ENCODE assay signal across 8 cellular contexts in the genomic region with DNA sequence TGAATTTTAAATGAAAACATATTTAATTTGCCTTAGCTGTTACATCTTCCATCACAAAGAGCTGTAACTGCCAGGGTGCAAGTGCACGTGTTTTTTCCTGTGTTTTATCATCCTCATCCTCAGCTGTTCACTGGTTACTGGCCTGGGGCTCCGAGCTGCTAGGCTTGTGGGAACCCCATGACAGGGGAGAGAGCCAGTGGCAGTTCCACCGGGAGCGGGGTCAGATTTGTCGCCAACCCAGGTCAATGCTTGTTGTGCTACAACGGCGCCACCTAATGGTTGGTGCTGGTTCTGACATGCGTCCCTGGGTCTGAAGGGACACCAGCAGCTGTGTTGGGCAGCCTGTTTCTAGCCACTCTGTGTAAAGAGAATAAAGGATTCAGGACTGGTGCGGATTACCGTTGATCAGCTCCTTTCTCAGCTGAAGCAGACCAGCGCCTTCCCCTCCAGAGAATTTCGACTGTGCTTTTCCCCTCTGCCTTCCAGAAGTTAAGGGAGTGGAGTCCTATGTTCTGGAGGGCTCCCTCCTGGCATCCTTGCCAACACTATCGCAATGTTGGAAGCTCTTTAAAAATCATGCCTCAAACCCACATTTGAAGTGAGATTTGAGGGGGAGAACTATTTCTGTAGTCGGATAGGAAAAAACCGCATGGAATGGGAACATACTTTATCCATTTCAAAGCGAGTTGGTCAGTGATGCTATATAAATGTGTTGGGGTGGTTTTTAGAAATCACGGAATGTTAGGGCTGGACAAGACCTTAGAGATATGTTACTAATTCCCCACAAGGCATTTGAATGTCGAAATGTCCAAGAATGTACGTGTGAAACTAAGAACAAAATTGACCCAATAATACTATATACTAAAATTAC. TPM values are rescaled to one million over a fixed set of nuclear protein-coding genes. Genes with fewer than 3 reads are reported as not detected.
DNase-seq lines count a peak whose midpoint lies in the region; ATAC-seq and TF ChIP-seq lines count a peak whose summit lies in the region.

No MANE protein-coding gene starts in this region.

- TF ChIP-seq CTCF in CD8-positive, alpha-beta T cell (IDR thresholded peaks at IDR 0.05): peak; percentile 99
- peak; percentile 88 for TF ChIP-seq CTCF in endothelial cell (IDR thresholded peaks at IDR 0.05; ENCODE audit: unreplicated experiment)

- H3K9me3 Mint-ChIP-seq in CD8-positive, alpha-beta T cell: no peaks in the 10 kb centered on the region
- no peaks in the 10 kb centered on the region for H3K9me3 Mint-ChIP-seq in endothelial cell (ENCODE audit: unreplicated experiment)

- DNase-seq in CD8-positive, alpha-beta T cell: peak; percentile 80 to 94 (median 87)
- DNase-seq in HS-27A (ENCODE audit: low read depth) (peak; percentile 71), NOMO-1 (lab: John Stamatoyannopoulos, UW; ENCODE audit: unreplicated experiment in 2 of 2) (peak; percentile 56 to 70), endothelial cell (ENCODE audit: low spot score) (peak; percentile 97), mucosa of gallbladder (ENCODE audit: low spot score) (peak; percentile 90)
- peak; percentile 98 for DNase-seq in activated CD8-positive, alpha-beta memory T cell treated with anti-CD3 and anti-CD28 coated beads for 24 hours
- DNase-seq in stimulated activated CD8-positive, alpha-beta memory T cell treated with anti-CD3 and anti-CD28 coated beads, Interleukin-4, amount 100 ng/mL, for 24 hours (ENCODE audit: low read depth): peak; percentile 82

- no peak overlapping the region for H3K27ac ChIP-seq in CD8-positive, alpha-beta T cell (ENCODE audit: low read depth, low read length)

- CTCF ChIA-PET in CD8-positive, alpha-beta T cell (lab: Charles Lee): interaction anchor here (0.6 to 12.5 kb wide), 100 partner anchors 10 to 683 kb away, joined by 3 to 271 read pairs (median 4); a partner anchor contains a TSS

- H3K4me3 ChIP-seq in CD8-positive, alpha-beta T cell (ENCODE audit: low read depth, low read length): no peak overlapping the region

- peaks cover 7% of the 10 kb centered on the region for H3K4me1 Mint-ChIP-seq in CD8-positive, alpha-beta T cell (ENCODE audit: low read depth)
- H3K4me1 Mint-ChIP-seq in endothelial cell (ENCODE audit: unreplicated experiment): peaks cover 3% of the 10 kb centered on the region

- no peaks in the 10 kb centered on the region for H3K9me3 ChIP-seq in CD8-positive, alpha-beta T cell (ENCODE audit: low read length)

- H3K27me3 ChIP-seq in CD8-positive, alpha-beta T cell (ENCODE audit: insufficient read depth, low read length): no peaks in the 10 kb centered on the region

- intact Hi-C loops in CD8-positive, alpha-beta T cell (cut with DNase I, micrococcal nuclease): loop anchor here (1.0 to 5.0 kb wide), 8 partner anchors 85 to 875 kb away; no protein-coding TSS in a partner anchor

- peak overlapping the region; percentile 74 for H3K4me3 Mint-ChIP-seq in CD8-positive, alpha-beta T cell
- H3K4me3 Mint-ChIP-seq in endothelial cell (ENCODE audit: unreplicated experiment): no peak overlapping the region

- peak; percentile 97 for ATAC-seq in CD8-positive, alpha-beta T cell
- ATAC-seq in GM19395 (IDR thresholded peaks at IDR 0.05; ENCODE audit: unreplicated experiment): peak; percentile 89

- POLR2A ChIA-PET in CD8-positive, alpha-beta T cell (lab: Charles Lee): interaction anchor here (1.2 to 1.3 kb wide), 2 partner anchors 197 to 404 kb away, joined by 3 to 4 read pairs; no protein-coding TSS in a partner anchor

- no peaks in the 10 kb centered on the region for H3K4me1 ChIP-seq in CD8-positive, alpha-beta T cell (ENCODE audit: insufficient read depth, low read length)

- H3K36me3 Mint-ChIP-seq in CD8-positive, alpha-beta T cell: no peaks in the 10 kb centered on the region
- no peaks in the 10 kb centered on the region for H3K36me3 Mint-ChIP-seq in endothelial cell (ENCODE audit: low read depth, unreplicated experiment)

- H3K27ac Mint-ChIP-seq in CD8-positive, alpha-beta T cell: no peak overlapping the region
- no peak overlapping the region for H3K27ac Mint-ChIP-seq in endothelial cell (ENCODE audit: unreplicated experiment)

- H3K27me3 Mint-ChIP-seq in CD8-positive, alpha-beta T cell (ENCODE audit: low read depth): no peaks in the 10 kb centered on the region
- H3K27me3 Mint-ChIP-seq in endothelial cell (ENCODE audit: unreplicated experiment): peaks cover 3% of the 10 kb centered on the region

- no peaks in the 10 kb centered on the region for H3K36me3 ChIP-seq in CD8-positive, alpha-beta T cell (ENCODE audit: insufficient read depth, low read length)

RNA-seq across cellular contexts. Expression of a gene that starts 32.1 kb away (rescaled TPM):
- 1 to 10 TPM; 5.4 to 6.7 TPM for total RNA-seq in CD8-positive, alpha-beta T cell
- total RNA-seq in endothelial cell (ENCODE audit: unreplicated experiment) (4.8 TPM), mucosa of gallbladder (1.3 TPM)

RNA-seq across cellular contexts. Expression of a gene that starts 52.7 kb away (rescaled TPM):
- 10 to 100 TPM; 45.9 to 50.0 TPM for total RNA-seq in CD8-positive, alpha-beta T cell
- 0.72 TPM for total RNA-seq in endothelial cell (ENCODE audit: unreplicated experiment)
- total RNA-seq in mucosa of gallbladder: 1.6 TPM

Comparison
In these comparisons a context has a peak if more than half of its experiments do, and no peak if none do; other contexts are left out.
1. RNA of a gene that starts 52.7 kb away (total RNA-seq): 45.9 to 50.0 TPM in CD8-positive, alpha-beta T cell; 1.6 TPM in mucosa of gallbladder (single experiment) and 0.72 TPM in endothelial cell (single experiment); every median in the first group is over 10 times any median in the second.
2. Peak in every context shown above with its lines, with median percentiles within 50 percentile points of each other: DNase-seq.